ENCODE assay signal across 10 cellular contexts in the genomic region with DNA sequence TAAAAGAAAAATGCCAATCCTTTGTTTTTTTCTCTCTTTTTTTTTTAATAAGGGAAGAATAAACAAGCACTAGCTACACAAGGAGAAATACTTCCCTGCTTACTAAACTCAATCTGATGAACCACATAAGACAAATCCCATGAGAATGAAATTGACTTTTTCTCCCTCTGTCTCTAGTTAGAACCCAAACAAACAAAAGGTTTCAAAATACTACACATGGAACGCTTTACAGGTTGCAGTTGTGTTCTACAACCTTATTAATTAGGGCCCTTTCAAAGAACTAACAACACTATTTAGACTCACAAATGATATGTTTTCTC.
A peak's percentile ranks its signal among the peaks of the same experiment; 100 is the strongest.
DNase-seq lines count a peak whose midpoint lies in the region; ATAC-seq, FAIRE-seq and TF ChIP-seq lines count a peak whose summit lies in the region.
"Had no signal": no experiment of that assay in that cellular context is flagged by ENCODE, and none has a peak within 500 bp of the region (broad histone marks: within the 10 kb centered on the region; RNA-seq: fewer than 3 reads in every experiment).

No MANE protein-coding gene starts in this region.

- H3K36me3 ChIP-seq in SK-N-SH (replicated peaks in 1 of 2; ENCODE audit: control insufficient read depth in 1 of 2, insufficient read depth in 2 of 2, low read length in 1 of 2): no peaks in the 10 kb centered on the region
- H3K36me3 ChIP-seq in kidney (ENCODE audit: control insufficient read depth in 1 of 2, insufficient read depth in 2 of 2, low read length in 2 of 2): no peaks in the 10 kb centered on the region
- no peaks in the 10 kb centered on the region for H3K36me3 ChIP-seq in stomach

- CTCF ChIA-PET in SK-N-SH (lab: Yijun Ruan, JAX): interaction anchor here (0.6 to 1.6 kb wide), 7 partner anchors 8 to 388 kb away, joined by 3 to 8 read pairs (median 4); no protein-coding TSS in a partner anchor

- H3K79me2 ChIP-seq in SK-N-SH (ENCODE audit: insufficient read depth): peaks cover 7% of the 10 kb centered on the region; the same call in 1 of the 2 replicates

- no peaks in the 10 kb centered on the region for H3K4me1 Mint-ChIP-seq in activated T-helper 17 cell treated with anti-CD3 and anti-CD28 coated beads, Interleukin-2, amount 50 U/mL, for 72 hours

- H4K20me1 ChIP-seq in SK-N-SH (ENCODE audit: insufficient read depth): no peaks in the 10 kb centered on the region

- WGBS in SK-N-SH (ENCODE audit: low lambda C conversion rate): 17% methylated on average over 1 of the region's 1 CpG
- 15 to 40% (median 18%) methylated on average over 1 of the region's 1 CpG for WGBS in stomach, 5 donors

- H3K4me3 Mint-ChIP-seq in activated T-helper 17 cell treated with anti-CD3 and anti-CD28 coated beads, Interleukin-2, amount 50 U/mL, for 72 hours: peak overlapping the region; percentile 44

- H3K9me3 ChIP-seq in SK-N-SH: no peaks in the 10 kb centered on the region
- no peaks in the 10 kb centered on the region for H3K9me3 ChIP-seq in kidney (ENCODE audit: control insufficient read depth in 1 of 2, low read length in 2 of 2)
- H3K9me3 ChIP-seq in stomach: no peaks in the 10 kb centered on the region

- no peaks in the 10 kb centered on the region for H3K9me3 Mint-ChIP-seq in activated T-helper 17 cell treated with anti-CD3 and anti-CD28 coated beads, Interleukin-2, amount 50 U/mL, for 72 hours

- H2AFZ ChIP-seq in SK-N-SH (ENCODE audit: low read depth): peak overlapping the region; percentile 88

- H3K9ac ChIP-seq in SK-N-SH: peak overlapping the region; percentile 80
- H3K9ac ChIP-seq in kidney (ENCODE audit: low read length in 2 of 2): peak overlapping the region in 1 of 2 donors; percentile 79

- H3K27ac ChIP-seq in SK-N-SH (ENCODE audit: low read depth in 2 of 2, low read length in 1 of 2): peak overlapping the region; percentile 78 to 90
- no peak overlapping the region for H3K27ac ChIP-seq in kidney (ENCODE audit: low read depth in 2 of 2, low read length in 2 of 2)
- peak overlapping the region; percentile 83 to 88 (median 85) for H3K27ac ChIP-seq in stomach

- no peaks in the 10 kb centered on the region for H3K9me2 ChIP-seq in SK-N-SH

- H3K4me2 ChIP-seq in SK-N-SH: peak overlapping the region; percentile 82

- no peaks in the 10 kb centered on the region for H3K27me3 ChIP-seq in SK-N-SH (ENCODE audit: insufficient read depth)
- no peaks in the 10 kb centered on the region for H3K27me3 ChIP-seq in stomach

- H3K4me3 ChIP-seq in SK-N-SH (ENCODE audit: low read depth in 2 of 2, low read length in 1 of 2): peak overlapping the region; percentile 79 to 85
- H3K4me3 ChIP-seq in kidney (ENCODE audit: low read length in 2 of 2): peak overlapping the region; percentile 89 to 93
- peak overlapping the region; percentile 56 to 64 (median 62) for H3K4me3 ChIP-seq in stomach

- no peak for FAIRE-seq in kidney (lab: Jason Lieb, UNC)

- DNase-seq in SK-N-SH (no peak), kidney (no peak), stomach (no peak), GM19238 (ENCODE audit: insufficient read length, low spot score) (no peak), NK-92 (lab: John Stamatoyannopoulos, UW; ENCODE audit: unreplicated experiment) (no peak)
- DNase-seq: AML-193; stimulated activated naive CD4-positive, alpha-beta T cell had no signal

- no peak for TF ChIP-seq POLR2A in stomach (IDR thresholded peaks at IDR 0.05)

- TF ChIP-seq EP300 in SK-N-SH (IDR thresholded peaks at IDR 0.05; ENCODE audit: borderline replicate concordance in 1 of 2, low read depth in 1 of 2, low read length in 1 of 2): no peak
- TF ChIP-seq EP300 in stomach (IDR thresholded peaks at IDR 0.05): no peak

- peaks cover 53% of the 10 kb centered on the region for H3K27me3 Mint-ChIP-seq in activated T-helper 17 cell treated with anti-CD3 and anti-CD28 coated beads, Interleukin-2, amount 50 U/mL, for 72 hours

- peaks cover 9% of the 10 kb centered on the region for H3F3A ChIP-seq in SK-N-SH (replicated peaks; ENCODE audit: insufficient read depth)

- ATAC-seq in SK-N-SH treated with all-trans-retinoic acid at 6 μM for 48 hours (no peak; the same call in 2 of the 3 replicates), GM21786 (IDR thresholded peaks at IDR 0.05; ENCODE audit: unreplicated experiment) (no peak)
- no peak for ATAC-seq in activated T-helper 17 cell treated with anti-CD3 and anti-CD28 coated beads, Interleukin-2, amount 50 U/mL, for 72 hours (replicated peaks)

- intact Hi-C loops in kidney (cut with DNase I): no loop called here
- intact Hi-C loops in stomach (cut with DNase I; ENCODE audit: low total_unique reads): no loop called here

- peaks cover 12% of the 10 kb centered on the region in 2 experiments; a peak in 3 of 4 replicates for H3K4me1 ChIP-seq in SK-N-SH (ENCODE audit: control insufficient read depth in 1 of 2, insufficient read depth in 2 of 2, low read depth in 1 of 2, low read length in 1 of 2)
- H3K4me1 ChIP-seq in kidney (ENCODE audit: control insufficient read depth in 1 of 2, insufficient read depth in 1 of 2, low read depth in 1 of 2, low read length in 2 of 2): peaks cover 2 to 14% of the 10 kb centered on the region in 2 donors
- peaks cover 11 to 50% (median 27%) of the 10 kb centered on the region in 4 donors for H3K4me1 ChIP-seq in stomach

- TF ChIP-seq CTCF in SK-N-SH (IDR thresholded peaks at IDR 0.05) (no peak), kidney (IDR thresholded peaks at IDR 0.05; ENCODE audit: borderline replicate concordance, extremely low read depth, insufficient read depth) (no peak), stomach (IDR thresholded peaks at IDR 0.05) (no peak)

- H3K27ac Mint-ChIP-seq in activated T-helper 17 cell treated with anti-CD3 and anti-CD28 coated beads, Interleukin-2, amount 50 U/mL, for 72 hours: no peak overlapping the region

- no peak for TF ChIP-seq RAD21 in SK-N-SH (IDR thresholded peaks at IDR 0.05; ENCODE audit: low read length)

- no peaks in the 10 kb centered on the region for H3K36me3 Mint-ChIP-seq in activated T-helper 17 cell treated with anti-CD3 and anti-CD28 coated beads, Interleukin-2, amount 50 U/mL, for 72 hours (ENCODE audit: low read depth)

- POLR2A ChIA-PET in SK-N-SH (lab: Yijun Ruan, JAX): interaction anchor here (1.3 kb wide), 1 partner anchor 17 kb away, joined by 5 read pairs; no protein-coding TSS in a partner anchor

TF ChIP-seq in SK-N-SH, 30 proteins besides CTCF, POLR2A, EP300 and RAD21 (continues in another document):
- TF ChIP-seq MXI1 (IDR thresholded peaks at IDR 0.05; ENCODE audit: low read depth, low read length) (no peak), GABPA (IDR thresholded peaks at IDR 0.05; ENCODE audit: low read depth) (no peak), NFIC (IDR thresholded peaks at IDR 0.05; ENCODE audit: borderline replicate concordance) (no peak), JUND (IDR thresholded peaks at IDR 0.05) (no peak), FOXJ3 (CRISPR knock-in tag; IDR thresholded peaks at IDR 0.05) (no peak)
- TF ChIP-seq, protein P1, sequence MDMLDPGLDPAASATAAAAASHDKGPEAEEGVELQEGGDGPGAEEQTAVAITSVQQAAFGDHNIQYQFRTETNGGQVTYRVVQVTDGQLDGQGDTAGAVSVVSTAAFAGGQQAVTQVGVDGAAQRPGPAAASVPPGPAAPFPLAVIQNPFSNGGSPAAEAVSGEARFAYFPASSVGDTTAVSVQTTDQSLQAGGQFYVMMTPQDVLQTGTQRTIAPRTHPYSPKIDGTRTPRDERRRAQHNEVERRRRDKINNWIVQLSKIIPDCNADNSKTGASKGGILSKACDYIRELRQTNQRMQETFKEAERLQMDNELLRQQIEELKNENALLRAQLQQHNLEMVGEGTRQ (IDR thresholded peaks at IDR 0.05; ENCODE audit: borderline replicate concordance, low read depth, low read length): no peak

TF ChIP-seq in SK-N-SH treated with all-trans-retinoic acid at 6 μM for 48 hours, 23 proteins besides CTCF, POLR2A, EP300 and RAD21:
- TF ChIP-seq, protein P2, sequence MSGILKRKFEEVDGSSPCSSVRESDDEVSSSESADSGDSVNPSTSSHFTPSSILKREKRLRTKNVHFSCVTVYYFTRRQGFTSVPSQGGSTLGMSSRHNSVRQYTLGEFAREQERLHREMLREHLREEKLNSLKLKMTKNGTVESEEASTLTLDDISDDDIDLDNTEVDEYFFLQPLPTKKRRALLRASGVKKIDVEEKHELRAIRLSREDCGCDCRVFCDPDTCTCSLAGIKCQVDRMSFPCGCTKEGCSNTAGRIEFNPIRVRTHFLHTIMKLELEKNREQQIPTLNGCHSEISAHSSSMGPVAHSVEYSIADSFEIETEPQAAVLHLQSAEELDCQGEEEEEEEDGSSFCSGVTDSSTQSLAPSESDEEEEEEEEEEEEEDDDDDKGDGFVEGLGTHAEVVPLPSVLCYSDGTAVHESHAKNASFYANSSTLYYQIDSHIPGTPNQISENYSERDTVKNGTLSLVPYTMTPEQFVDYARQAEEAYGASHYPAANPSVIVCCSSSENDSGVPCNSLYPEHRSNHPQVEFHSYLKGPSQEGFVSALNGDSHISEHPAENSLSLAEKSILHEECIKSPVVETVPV (CRISPR knock-in tag; IDR thresholded peaks at IDR 0.05): no peak
- TF ChIP-seq CSDC2 (CRISPR knock-in tag; IDR thresholded peaks at IDR 0.05): no peak
TF ChIP-seq in SK-N-SH treated with all-trans-retinoic acid at 6 μM for 48 hours: peak in this region for 0.

Comparison
In these comparisons a context has a peak if more than half of its experiments do, and no peak if none do; other contexts are left out.
1. H3K27ac ChIP-seq: peak in SK-N-SH (2 of 2) and stomach (5 of 5); none in kidney (0 of 2).
2. Peak in every context shown above with its lines, with median percentiles within 50 percentile points of each other: H3K4me3 ChIP-seq.